30 cellular contexts compared by ENCODE assay signal in genomic region chr1:61976566-61976965, GRCh38.
"Had no signal": no experiment of that assay in that cellular context is flagged by ENCODE, and none has a peak within 500 bp of the region (broad histone marks: within the 10 kb centered on the region; RNA-seq: fewer than 3 reads in every experiment).

No MANE protein-coding gene starts in this region.

- ATAC-seq: activated CD4-positive, CD25-positive, alpha-beta regulatory T cell treated with anti-CD3 and anti-CD28 coated beads, Interleukin-2, amount 50 U/mL, for 24 hours; activated CD8-positive, alpha-beta T cell treated with anti-CD3 and anti-CD28 coated beads for 36 hours; activated naive CD8-positive, alpha-beta T cell treated with anti-CD3 and anti-CD28 coated beads, Interleukin-2, amount 50 U/mL, for 24 hours; activated T-cell treated with anti-CD3 and anti-CD28 coated beads, Interleukin-2, amount 50 U/mL, for 4 hours; activated T-helper 17 cell treated with anti-CD3 and anti-CD28 coated beads, Interleukin-2, amount 50 U/mL, for 72 hours; body of pancreas; T-helper 17 cell had no signal

- H3K4me1 ChIP-seq: adrenal gland, body of pancreas, colonic mucosa, esophagus squamous epithelium had no signal

- H3K9me3 ChIP-seq: adrenal gland, body of pancreas, colonic mucosa, esophagus squamous epithelium had no signal

- H3K4me3 ChIP-seq: adrenal gland, body of pancreas, colonic mucosa, esophagus squamous epithelium had no signal

- DNase-seq: activated B cell treated with CpG ODN at 0.5 μM for 24 hours; activated CD4-positive, alpha-beta T cell treated with anti-CD3 and anti-CD28 coated beads for 48 hours; activated CD4-positive, alpha-beta T cell treated with anti-CD3 and anti-CD28 coated beads, Interleukin-2, amount 50 U/mL, for 1 hour; activated CD4-positive, alpha-beta T cell treated with anti-CD3 and anti-CD28 coated beads, Interleukin-2, amount 50 U/mL, for 48 hours; activated CD8-positive, alpha-beta memory T cell treated with anti-CD3 and anti-CD28 coated beads for 24 hours; activated CD8-positive, alpha-beta T cell treated with anti-CD3 and anti-CD28 coated beads for 36 hours; activated effector memory CD4-positive, alpha-beta T cell treated with Interleukin-2 at 50 U/mL for 16 hours; activated gamma-delta T cell treated with Interleukin-2 at 50 U/mL for 16 hours; activated naive CD4-positive, alpha-beta T cell treated with Interleukin-2 at 50 U/mL for 16 hours; activated naive CD8-positive, alpha-beta T cell treated with anti-CD3 and anti-CD28 coated beads for 36 hours; activated naive CD8-positive, alpha-beta T cell treated with anti-CD3 and anti-CD28 coated beads, Interleukin-2, amount 50 U/mL, for 24 hours; activated T-cell treated with anti-CD3 and anti-CD28 coated beads, Interleukin-2, amount 50 U/mL, for 4 hours; adrenal gland; amygdala; aorta; body of pancreas; caudate nucleus; colonic mucosa; effector CD8-positive, alpha-beta T cell; esophagus squamous epithelium; foreskin melanocyte; head of caudate nucleus; T-helper 17 cell; T1000; WERI-Rb-1 had no signal

- H3K27ac ChIP-seq: adrenal gland, body of pancreas, colonic mucosa, epithelial cell of prostate, esophagus squamous epithelium, WERI-Rb-1 had no signal

- FAIRE-seq: endometrium, endothelial cell of umbilical vein had no signal
